Comparison of ENCODE assay signal across 18 cellular contexts in genomic region chr3:72990701-72991395, GRCh38. TPM values are rescaled to one million over a fixed set of nuclear protein-coding genes. Genes with fewer than 3 reads are reported as not detected.
A peak's percentile ranks its signal among the peaks of the same experiment; 100 is the strongest.
DNase-seq lines count a peak whose midpoint lies in the region; ATAC-seq and TF ChIP-seq lines count a peak whose summit lies in the region.
"Had no signal": no experiment of that assay in that cellular context is flagged by ENCODE, and none has a peak within 500 bp of the region (broad histone marks: within the 10 kb centered on the region; RNA-seq: fewer than 3 reads in every experiment).

No MANE protein-coding gene starts in this region.

- intact Hi-C loops in activated CD4-positive, alpha-beta T cell treated with anti-CD3 and anti-CD28 coated beads for 36 hours (cut with DNase I, micrococcal nuclease) = loop anchor here in 1 of 2 experiments (10.0 kb wide), 1 partner anchor 1266 kb away; the partner anchor contains the start of gene EIF4E3
- intact Hi-C loops in dorsolateral prefrontal cortex (cut with DNase I) = no loop called here

- H3K36me3 ChIP-seq in MG63 = no peaks in the 10 kb centered on the region
- H3K36me3 ChIP-seq: SJSA1 had no signal

- POLR2A ChIA-PET in activated CD4-positive, alpha-beta T cell treated with anti-CD3 and anti-CD28 coated beads for 36 hours (lab: Charles Lee) = no interaction called here

- ATAC-seq in activated CD4-positive, alpha-beta T cell treated with anti-CD3 and anti-CD28 coated beads for 36 hours = peak; percentile 33
- peak; percentile 19 for ATAC-seq in stimulated activated effector memory CD8-positive, alpha-beta T cell treated with anti-CD3 and anti-CD28 coated beads, Interleukin-12 subunit alpha, Interleukin-12 subunit beta, amount 100 ng/mL, for 72 hours
- ATAC-seq: Panc1 had no signal

- H3K36me3 Mint-ChIP-seq in activated CD4-positive, alpha-beta T cell treated with anti-CD3 and anti-CD28 coated beads for 36 hours (ENCODE audit: low read depth) = no peaks in the 10 kb centered on the region
- no peaks in the 10 kb centered on the region for H3K36me3 Mint-ChIP-seq in stimulated activated effector memory CD8-positive, alpha-beta T cell treated with anti-CD3 and anti-CD28 coated beads, Interleukin-12 subunit alpha, Interleukin-12 subunit beta, amount 100 ng/mL, for 72 hours
- H3K36me3 Mint-ChIP-seq: CD14-positive monocyte had no signal

- H3K4me1 Mint-ChIP-seq in activated CD4-positive, alpha-beta T cell treated with anti-CD3 and anti-CD28 coated beads for 36 hours = peaks cover 8% of the 10 kb centered on the region
- peaks cover 6% of the 10 kb centered on the region for H3K4me1 Mint-ChIP-seq in stimulated activated effector memory CD8-positive, alpha-beta T cell treated with anti-CD3 and anti-CD28 coated beads, Interleukin-12 subunit alpha, Interleukin-12 subunit beta, amount 100 ng/mL, for 72 hours

- no peaks in the 10 kb centered on the region; the same call in 1 of the 2 replicates for H3K9me3 ChIP-seq in MG63
- H3K9me3 ChIP-seq: SJSA1 had no signal

- no peaks in the 10 kb centered on the region for H3K27me3 Mint-ChIP-seq in activated CD4-positive, alpha-beta T cell treated with anti-CD3 and anti-CD28 coated beads for 36 hours

- H3K27ac ChIP-seq in dorsolateral prefrontal cortex = peak overlapping the region in 50 of 59 donors; percentile 2 to 86 (median 69)
- H3K27ac ChIP-seq: 22Rv1, SJSA1 had no signal

- no peak overlapping the region for H3K4me3 Mint-ChIP-seq in activated CD4-positive, alpha-beta T cell treated with anti-CD3 and anti-CD28 coated beads for 36 hours
- H3K4me3 Mint-ChIP-seq in stimulated activated effector memory CD8-positive, alpha-beta T cell treated with anti-CD3 and anti-CD28 coated beads, Interleukin-12 subunit alpha, Interleukin-12 subunit beta, amount 100 ng/mL, for 72 hours = no peak overlapping the region
- H3K4me3 Mint-ChIP-seq: CD14-positive monocyte had no signal

- no peak for DNase-seq in activated CD4-positive, alpha-beta T cell treated with anti-CD3 and anti-CD28 coated beads for 36 hours
- DNase-seq in activated CD4-positive, alpha-beta T cell treated with anti-CD3 and anti-CD28 coated beads, Interleukin-2, amount 50 U/mL, for 48 hours = no peak
- DNase-seq in NB4 (ENCODE audit: low read depth) = peak; percentile 37
- no peak for DNase-seq in dorsolateral prefrontal cortex
- DNase-seq in stimulated activated effector memory CD8-positive, alpha-beta T cell treated with anti-CD3 and anti-CD28 coated beads, Interleukin-12 subunit alpha, Interleukin-12 subunit beta, amount 100 ng/mL, for 72 hours (ENCODE audit: low spot score in 2 of 2) = no peak
- no peak for DNase-seq in A172 (ENCODE audit: low spot score)
- no peak for DNase-seq in activated gamma-delta T cell (lab: John Stamatoyannopoulos, UW)
- DNase-seq in MG63 = no peak
- DNase-seq: DMS79 treated with DMSO at 0.1 percent for 48 hours, Kasumi-1, NCI-H1417 treated with DMSO at 0.1 percent for 48 hours, NCI-H187 treated with DMSO at 0.1 percent for 48 hours, NCI-H345, NCI-H524 treated with DMSO at 0.1 percent for 48 hours had no signal

- peaks cover 4% of the 10 kb centered on the region for H3K9me3 Mint-ChIP-seq in activated CD4-positive, alpha-beta T cell treated with anti-CD3 and anti-CD28 coated beads for 36 hours (ENCODE audit: low read depth)
- no peaks in the 10 kb centered on the region for H3K9me3 Mint-ChIP-seq in stimulated activated effector memory CD8-positive, alpha-beta T cell treated with anti-CD3 and anti-CD28 coated beads, Interleukin-12 subunit alpha, Interleukin-12 subunit beta, amount 100 ng/mL, for 72 hours

- no peak for TF ChIP-seq CTCF in NB4 (IDR thresholded peaks at IDR 0.05; ENCODE audit: low read depth, low read length)
- TF ChIP-seq CTCF in dorsolateral prefrontal cortex (IDR thresholded peaks at IDR 0.05 in 54 of 56, conservative IDR thresholded peaks at IDR 0.05 in 2 of 56; ENCODE audit: low read depth in 1 of 56, partially characterized antibody in 56 of 56) = no peak

- CTCF ChIA-PET in activated CD4-positive, alpha-beta T cell treated with anti-CD3 and anti-CD28 coated beads for 36 hours (lab: Charles Lee) = interaction anchor here (1.6 kb wide), 1 partner anchor 9 kb away, joined by 4 read pairs; no protein-coding TSS in a partner anchor

- H3K27me3 ChIP-seq in dorsolateral prefrontal cortex (no peaks in the 10 kb centered on the region), MG63 (no peaks in the 10 kb centered on the region)
- H3K27me3 ChIP-seq: SJSA1 had no signal

- no peak for TF ChIP-seq POLR2A in NB4 (IDR thresholded peaks at IDR 0.05; ENCODE audit: extremely low read depth, insufficient read length)

- H3K4me3 ChIP-seq in NB4 (ENCODE audit: low read depth, low read length) (no peak overlapping the region), dorsolateral prefrontal cortex (no peak overlapping the region), MG63 (no peak overlapping the region)
- H3K4me3 ChIP-seq: SJSA1 had no signal

- H3K27ac Mint-ChIP-seq in activated CD4-positive, alpha-beta T cell treated with anti-CD3 and anti-CD28 coated beads for 36 hours = no peak overlapping the region
- H3K27ac Mint-ChIP-seq in stimulated activated effector memory CD8-positive, alpha-beta T cell treated with anti-CD3 and anti-CD28 coated beads, Interleukin-12 subunit alpha, Interleukin-12 subunit beta, amount 100 ng/mL, for 72 hours = no peak overlapping the region

RNA-seq across cellular contexts. Expression of gene PPP4R2, which starts 5.8 kb away (rescaled TPM):
- total RNA-seq in activated CD4-positive, alpha-beta T cell treated with anti-CD3 and anti-CD28 coated beads for 36 hours = 10 to 100 TPM; 75.1 to 91.5 TPM
- 100 to 1,000 TPM in 7 of 120 experiments, 10 to 100 TPM in 113; 50.2 to 118 (median 78.2) TPM for total RNA-seq in dorsolateral prefrontal cortex
- 54.8 and 69.0 TPM in 2 replicates for total RNA-seq in A172 (2014; rRNA removed; shearing (Covaris generic))
- total RNA-seq in MG63 (2014; rRNA removed; shearing (Covaris generic); ENCODE audit: low replicate concordance) = 18.9 and 26.4 TPM in 2 replicates
